In genomic region chr4:183721207-183722081, GRCh38 we compare ENCODE assay signal across 8 cellular contexts.
DNase-seq lines count a peak whose midpoint lies in the region; ATAC-seq and TF ChIP-seq lines count a peak whose summit lies in the region.

No MANE protein-coding gene starts in this region.

- H2AK9ac ChIP-seq in IMR-90 (replicated peaks; ENCODE audit: low read depth, low read length, poor library complexity), result peak overlapping the region; percentile 85

- H3K23ac ChIP-seq in IMR-90 (ENCODE audit: low read depth, low read length), result no peak overlapping the region

- H3K4me1 Mint-ChIP-seq in activated T-cell treated with anti-CD3 and anti-CD28 coated beads, Interleukin-2, amount 50 U/mL, for 72 hours (ENCODE audit: low read depth), result peaks cover 15% of the 10 kb centered on the region

- POLR2A ChIA-PET in IMR-90 (lab: Charles Lee; ENCODE audit: unreplicated experiment), result no interaction called here

- intact Hi-C loops in IMR-90 (cut with micrococcal nuclease), result loop anchor here (5.0 kb wide), 1 partner anchor 446 kb away; no protein-coding TSS in a partner anchor

- H3K18ac ChIP-seq in IMR-90 (ENCODE audit: low read depth, low read length), result no peak overlapping the region

- DNase-seq in GM06990 (ENCODE audit: extremely low read depth, insufficient read length), result peak; percentile 57
- peak; percentile 41 for DNase-seq in IMR-90
- DNase-seq in activated T-cell treated with anti-CD3 and anti-CD28 coated beads, Interleukin-2, amount 50 U/mL, for 72 hours, result peak; percentile 44 to 69
- DNase-seq in fibroblast of the aortic adventitia (ENCODE audit: low read depth), result peak; percentile 51
- peak; percentile 91 for DNase-seq in osteoblast (ENCODE audit: insufficient read length, low spot score, missing footprints)
- no peak for DNase-seq in WERI-Rb-1
- no peak for DNase-seq in MV-4-11 (lab: John Stamatoyannopoulos, UW)
- DNase-seq in cerebellum (ENCODE audit: low spot score), result no peak

- H3K27ac ChIP-seq in IMR-90 (ENCODE audit: insufficient read depth, low read length) (no peak overlapping the region), osteoblast (ENCODE audit: low read depth, low read length) (no peak overlapping the region), WERI-Rb-1 (no peak overlapping the region)

- CTCF ChIA-PET in IMR-90 (lab: Yijun Ruan, JAX), result interaction anchor here (0.5 to 1.3 kb wide), 3 partner anchors 10 to 252 kb away, joined by 3 to 4 read pairs (median 4); no protein-coding TSS in a partner anchor

- TF ChIP-seq POLR2A in IMR-90 (IDR thresholded peaks at IDR 0.05; ENCODE audit: low read depth, low read length), result no peak

- H3K79me1 ChIP-seq in IMR-90 (ENCODE audit: low read depth in 1 of 2, low read length in 2 of 2), result no peaks in the 10 kb centered on the region

- peak; percentile 74 for ATAC-seq in IMR-90 (ENCODE audit: low read depth)
- peak; percentile 48 to 72 for ATAC-seq in activated T-cell treated with anti-CD3 and anti-CD28 coated beads, Interleukin-2, amount 50 U/mL, for 72 hours (replicated peaks in 1 of 2)

- no peaks in the 10 kb centered on the region for H3K36me3 Mint-ChIP-seq in activated T-cell treated with anti-CD3 and anti-CD28 coated beads, Interleukin-2, amount 50 U/mL, for 72 hours (ENCODE audit: insufficient read depth in 2 of 2)

- TF ChIP-seq RAD21 in IMR-90 (IDR thresholded peaks at IDR 0.05; ENCODE audit: low read length), result 0 out of 2 replicates have a peak, but pooled peaks have one; percentile 25

- H3K9me3 Mint-ChIP-seq in activated T-cell treated with anti-CD3 and anti-CD28 coated beads, Interleukin-2, amount 50 U/mL, for 72 hours, result no peaks in the 10 kb centered on the region

- in situ Hi-C loops in IMR-90 (cut with MboI; ENCODE audit: low sequenced_read_pairs), result no loop called here

- H2BK5ac ChIP-seq in IMR-90 (ENCODE audit: low read depth, low read length, poor library complexity, severe bottlenecking), result no peak overlapping the region

- H3K27me3 ChIP-seq in GM06990 (replicated peaks; ENCODE audit: control insufficient read depth, insufficient read depth, low read length), result no peaks in the 10 kb centered on the region
- H3K27me3 ChIP-seq in IMR-90 (ENCODE audit: control insufficient read depth, insufficient read depth, low read length), result peaks cover 6% of the 10 kb centered on the region
- no peaks in the 10 kb centered on the region for H3K27me3 ChIP-seq in osteoblast (ENCODE audit: insufficient read depth, low read length)
- H3K27me3 ChIP-seq in WERI-Rb-1 (ENCODE audit: insufficient read depth, low read depth, severe bottlenecking), result no peaks in the 10 kb centered on the region

- H3K36me3 ChIP-seq in GM06990 (ENCODE audit: control insufficient read depth, insufficient read depth, low read length), result no peaks in the 10 kb centered on the region
- H3K36me3 ChIP-seq in IMR-90 (ENCODE audit: control insufficient read depth, insufficient read depth, low read length), result no peaks in the 10 kb centered on the region
- H3K36me3 ChIP-seq in osteoblast (ENCODE audit: insufficient read depth, low read length), result no peaks in the 10 kb centered on the region
- H3K36me3 ChIP-seq in WERI-Rb-1, result no peaks in the 10 kb centered on the region

- H3K27ac Mint-ChIP-seq in activated T-cell treated with anti-CD3 and anti-CD28 coated beads, Interleukin-2, amount 50 U/mL, for 72 hours, result no peak overlapping the region

- no peak overlapping the region for H2BK120ac ChIP-seq in IMR-90 (ENCODE audit: low read depth, low read length)

- H4K20me1 ChIP-seq in IMR-90 (ENCODE audit: insufficient read depth, low read length) (no peaks in the 10 kb centered on the region), osteoblast (ENCODE audit: insufficient read depth, low read length) (no peaks in the 10 kb centered on the region)

- no peak overlapping the region for H3K14ac ChIP-seq in IMR-90 (replicated peaks; ENCODE audit: low read depth, low read length)

- no peaks in the 10 kb centered on the region for H3K4me1 ChIP-seq in IMR-90 (ENCODE audit: control insufficient read depth, insufficient read depth, low read length)
- H3K4me1 ChIP-seq in osteoblast (ENCODE audit: insufficient read depth, low read length), result no peaks in the 10 kb centered on the region

- H2BK20ac ChIP-seq in IMR-90 (ENCODE audit: low read depth, low read length), result no peak overlapping the region

- no peak overlapping the region for H4K5ac ChIP-seq in IMR-90 (ENCODE audit: low read depth, low read length)

- dilution Hi-C loops in IMR-90 (cut with HindIII; ENCODE audit: low sequenced_read_pairs, unreplicated experiment), result no loop called here

- H3K4me3 ChIP-seq in GM06990 (replicated peaks; ENCODE audit: low read depth, low read length), result no peak overlapping the region; the same call in none of the 2 replicates
- H3K4me3 ChIP-seq in IMR-90 (ENCODE audit: insufficient read depth, low read depth, low read length), result peak overlapping the region; percentile 16; the same call in 1 of the 2 replicates
- H3K4me3 ChIP-seq in fibroblast of the aortic adventitia (ENCODE audit: low read depth, low read length), result peak overlapping the region; percentile 44
- peak overlapping the region; percentile 33 for H3K4me3 ChIP-seq in osteoblast (ENCODE audit: insufficient read depth, low read length)
- H3K4me3 ChIP-seq in WERI-Rb-1 (ENCODE audit: low read depth, low read length), result no peak overlapping the region

- H3K4me2 ChIP-seq in IMR-90 (ENCODE audit: low read depth, low read length), result peak overlapping the region; percentile 55; the same call in 1 of the 2 replicates
- peak overlapping the region; percentile 48 for H3K4me2 ChIP-seq in osteoblast (ENCODE audit: insufficient read depth, low read length)

- H3K9me3 ChIP-seq in IMR-90 (ENCODE audit: control insufficient read depth, insufficient read depth, low read length) (no peaks in the 10 kb centered on the region; the same call in 1 of the 2 replicates), osteoblast (ENCODE audit: low read depth, low read length) (no peaks in the 10 kb centered on the region), WERI-Rb-1 (ENCODE audit: severe bottlenecking) (peaks cover 9% of the 10 kb centered on the region)

- no peak overlapping the region for H2BK15ac ChIP-seq in IMR-90 (ENCODE audit: low read depth, low read length)

- no peaks in the 10 kb centered on the region for H3K9me1 ChIP-seq in IMR-90 (ENCODE audit: insufficient read depth, low read length)

- H3K4ac ChIP-seq in IMR-90 (ENCODE audit: low read depth, low read length), result no peak overlapping the region

- H4K91ac ChIP-seq in IMR-90 (ENCODE audit: insufficient read depth, low read depth, low read length), result no peak overlapping the region

- no peak overlapping the region for H3K56ac ChIP-seq in IMR-90 (ENCODE audit: extremely low read depth, insufficient read depth, low read length)

- H3K79me2 ChIP-seq in osteoblast (ENCODE audit: insufficient read depth, low read length), result no peaks in the 10 kb centered on the region

- 52% methylated on average over 5 of the region's 38 CpGs; no CpG with 5 or more reads in 1 of the 2 experiments for WGBS in IMR-90 (ENCODE audit: extremely low coverage in 2 of 2, insufficient read length in 1 of 2), 2 experiments

- H2AFZ ChIP-seq in IMR-90 (replicated peaks; ENCODE audit: low read length, poor library complexity), result peak overlapping the region; percentile 88
- H2AFZ ChIP-seq in osteoblast (ENCODE audit: low read length), result peak overlapping the region; percentile 18

- H3K9ac ChIP-seq in IMR-90 (ENCODE audit: low read depth, low read length), result no peak overlapping the region

- peaks cover 5% of the 10 kb centered on the region for H3K27me3 Mint-ChIP-seq in activated T-cell treated with anti-CD3 and anti-CD28 coated beads, Interleukin-2, amount 50 U/mL, for 72 hours (ENCODE audit: low read depth)

- no TSS peak for BruUV-seq in IMR-90 (replicated peaks; lab: Mats Ljungman, UMichigan)

- peak overlapping the region in 1 of 2 experiments; percentile 58; a peak in 1 of 4 replicates for H4K8ac ChIP-seq in IMR-90 (ENCODE audit: low read depth in 2 of 2, low read length in 2 of 2)

- H3K4me3 Mint-ChIP-seq in activated T-cell treated with anti-CD3 and anti-CD28 coated beads, Interleukin-2, amount 50 U/mL, for 72 hours, result peak overlapping the region; percentile 77 to 88

- H2AK5ac ChIP-seq in IMR-90 (ENCODE audit: low read depth, low read length), result no peak overlapping the region

- peak; percentile 66 for TF ChIP-seq CTCF in GM06990 (IDR thresholded peaks at IDR 0.05; ENCODE audit: insufficient read depth, low read length, poor library complexity, severe bottlenecking)
- peak; percentile 55 for TF ChIP-seq CTCF in IMR-90 (conservative IDR thresholded peaks at IDR 0.05; ENCODE audit: low read depth, low read length)
- peak; percentile 64 for TF ChIP-seq CTCF in fibroblast of the aortic adventitia (IDR thresholded peaks at IDR 0.05; ENCODE audit: insufficient read depth, low read length)
- peak; percentile 43 for TF ChIP-seq CTCF in osteoblast (IDR thresholded peaks at IDR 0.05; ENCODE audit: extremely low read depth, low read depth, low read length)
- TF ChIP-seq CTCF in WERI-Rb-1 (IDR thresholded peaks at IDR 0.05; ENCODE audit: low read depth, low read length), result no peak

TF ChIP-seq in IMR-90, 13 proteins besides CTCF, POLR2A, EP300 and RAD21:
- TF ChIP-seq CEBPB (IDR thresholded peaks at IDR 0.05; ENCODE audit: low read depth, low read length) (no peak), SMC3 (IDR thresholded peaks at IDR 0.05; ENCODE audit: low read depth, low read length) (0 out of 2 replicates have a peak, but pooled peaks have one; percentile 19)

Comparison
In these comparisons a context has a peak if more than half of its experiments do, and no peak if none do; other contexts are left out.
1. DNase-seq: peak in GM06990 (single experiment), IMR-90 (single experiment), activated T-cell treated with anti-CD3 and anti-CD28 coated beads, Interleukin-2, amount 50 U/mL, for 72 hours (2 of 2), fibroblast of the aortic adventitia (single experiment) and osteoblast (single experiment); none in WERI-Rb-1 (single experiment), MV-4-11 (single experiment) and cerebellum (single experiment).
2. H3K4me3 ChIP-seq: peak in IMR-90 (single experiment), fibroblast of the aortic adventitia (single experiment) and osteoblast (single experiment); none in GM06990 (single experiment) and WERI-Rb-1 (single experiment).